ENCODE assay signal across 22 cellular contexts in genomic region chr13:61700663-61701062, GRCh38.
"Had no signal": no experiment of that assay in that cellular context is flagged by ENCODE, and none has a peak within 500 bp of the region (broad histone marks: within the 10 kb centered on the region; RNA-seq: fewer than 3 reads in every experiment).

No MANE protein-coding gene starts in this region.

- H3K4me3 ChIP-seq: K562 had no signal

- H3K4me3 Mint-ChIP-seq: IgD-negative memory B cell had no signal

- ATAC-seq: K562, SK-N-SH treated with all-trans-retinoic acid at 6 μM for 48 hours had no signal

- H3K36me3 Mint-ChIP-seq: IgD-negative memory B cell had no signal

- H3K27ac Mint-ChIP-seq: IgD-negative memory B cell had no signal

- DNase-seq: Kasumi-1, MM.1S, NCI-H1092 treated with DMSO at 0.1 percent for 48 hours, NCI-H1436, NCI-H187, NCI-H2029 treated with DMSO at 0.1 percent for 48 hours, NCI-H2171, NCI-H226, NCI-H446, NCI-H510A, NCI-H524 treated with DMSO at 0.1 percent for 48 hours, NCI-H69, NCI-H774, Right ventricle myocardium superior, RPMI8226, SIG-M5, T-helper 1 cell had no signal

- H3K27ac ChIP-seq: HL-60, KMS-11 had no signal

- H3K27me3 Mint-ChIP-seq: IgD-negative memory B cell had no signal

- H3K4me2 ChIP-seq: KMS-11 had no signal
